ENCODE assay signal across 35 cellular contexts in the genomic region with DNA sequence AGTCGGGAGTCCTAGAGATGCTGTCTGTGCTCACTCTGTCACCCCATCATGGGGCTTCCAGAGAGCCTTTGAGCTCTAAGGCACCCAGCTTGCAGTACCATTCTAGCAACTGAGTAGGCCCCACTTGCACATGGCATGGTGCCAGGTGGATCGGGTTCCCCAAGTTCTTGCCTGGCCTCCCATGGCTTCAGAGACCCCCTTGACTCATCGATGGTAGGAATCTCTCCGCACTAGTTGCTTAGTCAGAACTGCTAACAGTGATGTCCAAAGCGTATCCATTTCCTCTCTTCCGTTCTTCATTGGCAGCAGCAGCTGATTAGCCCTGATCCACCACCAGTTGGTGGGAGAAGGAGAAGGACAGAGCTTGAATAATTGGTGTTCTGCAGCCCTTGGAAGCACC.
"Had no signal": no experiment of that assay in that cellular context is flagged by ENCODE, and none has a peak within 500 bp of the region (broad histone marks: within the 10 kb centered on the region; RNA-seq: fewer than 3 reads in every experiment).

No MANE protein-coding gene starts in this region.

- H3K4me3 ChIP-seq: adrenal gland, body of pancreas, breast epithelium had no signal

- H3K36me3 Mint-ChIP-seq: activated CD8-positive, alpha-beta memory T cell treated with anti-CD3 and anti-CD28 coated beads, Interleukin-2, amount 10 ng/mL, durations not matched to agents 7 days and 5 days; activated naive CD8-positive, alpha-beta T cell treated with anti-CD3 and anti-CD28 coated beads for 36 hours had no signal

- H3K4me1 ChIP-seq: adrenal gland, body of pancreas, breast epithelium had no signal

- H3K9me3 ChIP-seq: adrenal gland, body of pancreas, breast epithelium had no signal

- H3K9me3 Mint-ChIP-seq: activated B cell treated with CpG ODN at 0.5 μM for 24 hours; activated CD4-positive, alpha-beta memory T cell treated with anti-CD3 and anti-CD28 coated beads, Interleukin-2, amount 10 ng/mL, durations not matched to agents 7 days and 5 days; activated CD4-positive, alpha-beta T cell treated with anti-CD3 and anti-CD28 coated beads, Interleukin-2, amount 10 ng/mL, durations not matched to agents 7 days and 5 days; activated naive CD4-positive, alpha-beta T cell treated with anti-CD3 and anti-CD28 coated beads for 36 hours; activated naive CD4-positive, alpha-beta T cell treated with anti-CD3 and anti-CD28 coated beads, Interleukin-2, amount 50 U/mL, for 72 hours; activated naive CD8-positive, alpha-beta T cell treated with anti-CD3 and anti-CD28 coated beads for 36 hours; activated T-cell treated with anti-CD3 and anti-CD28 coated beads, Interleukin-2, amount 50 U/mL, for 4 hours; activated T-cell treated with anti-CD3 and anti-CD28 coated beads, Interleukin-2, amount 50 U/mL, for 72 hours; activated T-helper 1 cell treated with anti-CD3 and anti-CD28 coated beads, Interleukin-12 subunit alpha, Interleukin-12 subunit beta, Interleukin-2, Interleukin-4 antibody, amounts not matched to agents 30 ng/mL and 10 ng/mL and 1 ng/mL, durations not matched to agents 14 hours and 24 hours and 36 hours; activated T-helper 17 cell treated with anti-CD3 and anti-CD28 coated beads, Interleukin-2, amount 50 U/mL, for 72 hours; T-helper 1 cell treated with Interleukin-12 subunit alpha and Interleukin-12 subunit beta and Interleukin-4 antibody, amounts not matched to agents 30 μg/mL and 1 μg/mL, for 36 hours; T-helper 2 cell treated with Interferon-gamma antibody and Interleukin-4, amounts not matched to agents 5 μg/mL and 100 μg/mL, for 36 hours had no signal

- H3K27me3 ChIP-seq: adrenal gland, body of pancreas, brain microvascular endothelial cell, breast epithelium had no signal

- H3K27ac ChIP-seq: adrenal gland, body of pancreas, brain microvascular endothelial cell, breast epithelium, VCaP had no signal

- H3K27me3 Mint-ChIP-seq: activated B cell treated with CpG ODN at 0.5 μM for 24 hours had no signal

- DNase-seq: activated B cell treated with CpG ODN at 0.5 μM for 24 hours; activated CD4-positive, alpha-beta memory T cell treated with anti-CD3 and anti-CD28 coated beads, Interleukin-2, amount 10 ng/mL, durations not matched to agents 7 days and 5 days; activated CD4-positive, alpha-beta T cell treated with anti-CD3 and anti-CD28 coated beads for 48 hours; activated CD4-positive, alpha-beta T cell treated with anti-CD3 and anti-CD28 coated beads, Interleukin-2, amount 10 ng/mL, durations not matched to agents 7 days and 5 days; activated CD4-positive, alpha-beta T cell treated with anti-CD3 and anti-CD28 coated beads, Interleukin-2, amount 50 U/mL, for 48 hours; activated CD4-positive, CD25-positive, alpha-beta regulatory T cell treated with anti-CD3 and anti-CD28 coated beads, Interleukin-2, amount 50 U/mL, for 72 hours; activated CD8-positive, alpha-beta memory T cell treated with anti-CD3 and anti-CD28 coated beads for 24 hours; activated CD8-positive, alpha-beta memory T cell treated with anti-CD3 and anti-CD28 coated beads, Interleukin-2, amount 10 ng/mL, durations not matched to agents 7 days and 5 days; activated CD8-positive, alpha-beta T cell treated with anti-CD3 and anti-CD28 coated beads, Interleukin-2, amount 10 ng/mL, durations not matched to agents 7 days and 5 days; activated effector memory CD4-positive, alpha-beta T cell treated with anti-CD3 and anti-CD28 coated beads, Interleukin-2, amount 50 U/mL, for 16 hours; activated gamma-delta T cell treated with Interleukin-2 at 50 U/mL for 16 hours; activated naive CD4-positive, alpha-beta T cell; activated naive CD4-positive, alpha-beta T cell treated with anti-CD3 and anti-CD28 coated beads for 36 hours; activated naive CD4-positive, alpha-beta T cell treated with anti-CD3 and anti-CD28 coated beads, Interleukin-2, amount 50 U/mL, for 16 hours; activated naive CD8-positive, alpha-beta T cell treated with anti-CD3 and anti-CD28 coated beads for 36 hours; activated T-cell treated with anti-CD3 and anti-CD28 coated beads for 4 hours; activated T-cell treated with anti-CD3 and anti-CD28 coated beads, Interleukin-2, amount 50 U/mL, for 1 hour; activated T-cell treated with anti-CD3 and anti-CD28 coated beads, Interleukin-2, amount 50 U/mL, for 4 hours; activated T-cell treated with anti-CD3 and anti-CD28 coated beads, Interleukin-2, amount 50 U/mL, for 72 hours; adrenal gland; amniotic stem cell; aorta; body of pancreas; brain microvascular endothelial cell; central memory CD4-positive, alpha-beta T cell; T-helper 1 cell; T-helper 2 cell; T-helper 9 cell had no signal

- H3K27ac Mint-ChIP-seq: activated B cell treated with CpG ODN at 0.5 μM for 24 hours; activated CD4-positive, alpha-beta memory T cell treated with anti-CD3 and anti-CD28 coated beads, Interleukin-2, amount 10 ng/mL, durations not matched to agents 7 days and 5 days; activated CD4-positive, alpha-beta T cell treated with anti-CD3 and anti-CD28 coated beads, Interleukin-2, amount 10 ng/mL, durations not matched to agents 7 days and 5 days; activated CD8-positive, alpha-beta memory T cell treated with anti-CD3 and anti-CD28 coated beads, Interleukin-2, amount 10 ng/mL, durations not matched to agents 7 days and 5 days; activated CD8-positive, alpha-beta T cell treated with anti-CD3 and anti-CD28 coated beads, Interleukin-2, amount 10 ng/mL, durations not matched to agents 7 days and 5 days; activated naive CD4-positive, alpha-beta T cell treated with anti-CD3 and anti-CD28 coated beads for 36 hours; activated naive CD4-positive, alpha-beta T cell treated with anti-CD3 and anti-CD28 coated beads, Interleukin-2, amount 50 U/mL, for 72 hours; activated naive CD8-positive, alpha-beta T cell treated with anti-CD3 and anti-CD28 coated beads for 36 hours; activated T-cell treated with anti-CD3 and anti-CD28 coated beads, Interleukin-2, amount 50 U/mL, for 72 hours; activated T-helper 1 cell treated with anti-CD3 and anti-CD28 coated beads, Interleukin-12 subunit alpha, Interleukin-12 subunit beta, Interleukin-2, Interleukin-4 antibody, amounts not matched to agents 30 ng/mL and 10 ng/mL and 1 ng/mL, durations not matched to agents 14 hours and 24 hours and 36 hours; activated T-helper 17 cell treated with anti-CD3 and anti-CD28 coated beads, Interleukin-2, amount 50 U/mL, for 72 hours; T-helper 1 cell treated with Interleukin-12 subunit alpha and Interleukin-12 subunit beta and Interleukin-4 antibody, amounts not matched to agents 30 μg/mL and 1 μg/mL, for 36 hours; T-helper 2 cell treated with Interferon-gamma antibody and Interleukin-4, amounts not matched to agents 5 μg/mL and 100 μg/mL, for 36 hours had no signal

- ATAC-seq: activated CD8-positive, alpha-beta memory T cell treated with anti-CD3 and anti-CD28 coated beads, Interleukin-2, amount 10 ng/mL, durations not matched to agents 7 days and 5 days; activated CD8-positive, alpha-beta T cell treated with anti-CD3 and anti-CD28 coated beads, Interleukin-2, amount 10 ng/mL, durations not matched to agents 7 days and 5 days; activated naive CD4-positive, alpha-beta T cell treated with anti-CD3 and anti-CD28 coated beads, Interleukin-2, amount 50 U/mL, for 72 hours; activated T-cell treated with anti-CD3 and anti-CD28 coated beads, Interleukin-2, amount 50 U/mL, for 4 hours; activated T-cell treated with anti-CD3 and anti-CD28 coated beads, Interleukin-2, amount 50 U/mL, for 72 hours; activated T-helper 17 cell treated with anti-CD3 and anti-CD28 coated beads, Interleukin-2, amount 50 U/mL, for 72 hours; body of pancreas had no signal

- H3K4me3 Mint-ChIP-seq: activated B cell treated with CpG ODN at 0.5 μM for 24 hours; activated CD4-positive, alpha-beta memory T cell treated with anti-CD3 and anti-CD28 coated beads, Interleukin-2, amount 10 ng/mL, durations not matched to agents 7 days and 5 days; activated CD4-positive, alpha-beta T cell treated with anti-CD3 and anti-CD28 coated beads, Interleukin-2, amount 10 ng/mL, durations not matched to agents 7 days and 5 days; activated CD8-positive, alpha-beta memory T cell treated with anti-CD3 and anti-CD28 coated beads, Interleukin-2, amount 10 ng/mL, durations not matched to agents 7 days and 5 days; activated CD8-positive, alpha-beta T cell treated with anti-CD3 and anti-CD28 coated beads, Interleukin-2, amount 10 ng/mL, durations not matched to agents 7 days and 5 days; activated naive CD4-positive, alpha-beta T cell treated with anti-CD3 and anti-CD28 coated beads for 36 hours; activated naive CD8-positive, alpha-beta T cell treated with anti-CD3 and anti-CD28 coated beads for 36 hours; activated T-cell treated with anti-CD3 and anti-CD28 coated beads, Interleukin-2, amount 50 U/mL, for 4 hours; activated T-cell treated with anti-CD3 and anti-CD28 coated beads, Interleukin-2, amount 50 U/mL, for 72 hours; activated T-helper 1 cell treated with anti-CD3 and anti-CD28 coated beads, Interleukin-12 subunit alpha, Interleukin-12 subunit beta, Interleukin-2, Interleukin-4 antibody, amounts not matched to agents 30 ng/mL and 10 ng/mL and 1 ng/mL, durations not matched to agents 14 hours and 24 hours and 36 hours; activated T-helper 17 cell treated with anti-CD3 and anti-CD28 coated beads, Interleukin-2, amount 50 U/mL, for 72 hours; T-helper 1 cell treated with Interleukin-12 subunit alpha and Interleukin-12 subunit beta and Interleukin-4 antibody, amounts not matched to agents 30 μg/mL and 1 μg/mL, for 36 hours; T-helper 2 cell treated with Interferon-gamma antibody and Interleukin-4, amounts not matched to agents 5 μg/mL and 100 μg/mL, for 36 hours had no signal

- H3K4me1 Mint-ChIP-seq: activated B cell treated with CpG ODN at 0.5 μM for 24 hours; activated naive CD8-positive, alpha-beta T cell treated with anti-CD3 and anti-CD28 coated beads for 36 hours; activated T-helper 17 cell treated with anti-CD3 and anti-CD28 coated beads, Interleukin-2, amount 50 U/mL, for 72 hours had no signal

- H3K36me3 ChIP-seq: adrenal gland, brain microvascular endothelial cell, breast epithelium had no signal
